ENCODE assay signal across 8 cellular contexts in genomic region chr2:208254118-208254870, GRCh38. TPM values are rescaled to one million over a fixed set of nuclear protein-coding genes. Genes with fewer than 3 reads are reported as not detected.
DNase-seq lines count a peak whose midpoint lies in the region; ATAC-seq, FAIRE-seq and TF ChIP-seq lines count a peak whose summit lies in the region.

No MANE protein-coding gene starts in this region.

- peaks cover 0 to 42% of the 10 kb centered on the region in 2 experiments for H3K36me3 ChIP-seq in mesenchymal stem cell (ENCODE audit: control insufficient read depth in 1 of 2, insufficient read depth in 2 of 2, low read depth in 1 of 2, low read length in 2 of 2)

- no peaks in the 10 kb centered on the region for H3K27me3 ChIP-seq in mesenchymal stem cell (ENCODE audit: control insufficient read depth in 1 of 2, insufficient read depth in 1 of 2, low read length in 2 of 2)

- TF ChIP-seq CTCF in C4-2B (conservative IDR thresholded peaks at IDR 0.05), result peak; percentile 73
- peak; percentile 69 for TF ChIP-seq CTCF in activated CD8-positive, alpha-beta T cell treated with anti-CD3 and anti-CD28 coated beads for 36 hours (IDR thresholded peaks at IDR 0.05)

- no peaks in the 10 kb centered on the region for H3K9me3 ChIP-seq in mesenchymal stem cell (ENCODE audit: control insufficient read depth, low read length)

- no peak overlapping the region for H2BK5ac ChIP-seq in mesenchymal stem cell (ENCODE audit: low read depth, low read length, poor library complexity, severe bottlenecking)

- H3K27ac Mint-ChIP-seq in activated CD8-positive, alpha-beta T cell treated with anti-CD3 and anti-CD28 coated beads for 36 hours, result peak overlapping the region; percentile 79

- H3K36me3 Mint-ChIP-seq in activated CD8-positive, alpha-beta T cell treated with anti-CD3 and anti-CD28 coated beads for 36 hours (ENCODE audit: low read depth), result peaks cover 13% of the 10 kb centered on the region

- H3K9ac ChIP-seq in mesenchymal stem cell (ENCODE audit: low read length), result peak overlapping the region; percentile 87

- H3K18ac ChIP-seq in mesenchymal stem cell (ENCODE audit: low read depth in 1 of 2, low read length in 2 of 2), result peak overlapping the region; percentile 6 to 58

- H2AK5ac ChIP-seq in mesenchymal stem cell (ENCODE audit: low read length, severe bottlenecking), result no peak overlapping the region

- peak overlapping the region; percentile 0 to 6 for H3K4ac ChIP-seq in mesenchymal stem cell (ENCODE audit: low read depth in 1 of 2, low read length in 2 of 2)

- POLR2A ChIA-PET in activated CD8-positive, alpha-beta T cell treated with anti-CD3 and anti-CD28 coated beads for 36 hours (lab: Charles Lee), result interaction anchor here (0.7 to 1.2 kb wide), 2 partner anchors 10 to 12 kb away, joined by 3 to 8 read pairs; partner anchors contain the start of gene PIKFYVE

- H3K4me2 ChIP-seq in mesenchymal stem cell (ENCODE audit: low read length, poor library complexity, severe bottlenecking), result peak overlapping the region; percentile 88

- no peak overlapping the region for H3K14ac ChIP-seq in mesenchymal stem cell (ENCODE audit: low read length in 2 of 2)

- H3K79me1 ChIP-seq in mesenchymal stem cell (replicated peaks; ENCODE audit: low read length, poor library complexity, severe bottlenecking), result peaks cover 15% of the 10 kb centered on the region

- FAIRE-seq in GM19239 (lab: Jason Lieb, UNC), result peak; percentile 88

- H2AFZ ChIP-seq in mesenchymal stem cell (ENCODE audit: low read depth, low read length), result peak overlapping the region; percentile 91

- H3K4me1 Mint-ChIP-seq in activated CD8-positive, alpha-beta T cell treated with anti-CD3 and anti-CD28 coated beads for 36 hours (ENCODE audit: low read depth), result peaks cover 20% of the 10 kb centered on the region

- DNase-seq in GM19239 (ENCODE audit: insufficient read length, low spot score), result peak; percentile 72
- peak; percentile 87 for DNase-seq in NCI-H748 (lab: John Stamatoyannopoulos, UW; ENCODE audit: unreplicated experiment)
- DNase-seq in activated CD8-positive, alpha-beta T cell treated with anti-CD3 and anti-CD28 coated beads for 36 hours, result peak; percentile 88
- DNase-seq in effector CD8-positive, alpha-beta T cell (lab: John Stamatoyannopoulos, UW), result peak; percentile 77
- DNase-seq in mesenchymal stem cell, result peak; percentile 86
- DNase-seq in stimulated activated CD8-positive, alpha-beta memory T cell treated with anti-CD3 and anti-CD28 coated beads, Interleukin-12 subunit alpha, Interleukin-12 subunit beta, amount 100 ng/mL, for 24 hours (ENCODE audit: extremely low read depth), result peak; percentile 54

- no peaks in the 10 kb centered on the region for H3K9me3 Mint-ChIP-seq in activated CD8-positive, alpha-beta T cell treated with anti-CD3 and anti-CD28 coated beads for 36 hours

- H3K27ac ChIP-seq in C4-2B (peak overlapping the region; percentile 93), mesenchymal stem cell (ENCODE audit: low read length, poor library complexity, severe bottlenecking) (peak overlapping the region; percentile 15)

- H3K4me3 ChIP-seq in mesenchymal stem cell (ENCODE audit: insufficient read depth in 1 of 2, low read depth in 1 of 2, low read length in 2 of 2), result peak overlapping the region; percentile 62 to 98

- H3K4me1 ChIP-seq in mesenchymal stem cell (ENCODE audit: control insufficient read depth, insufficient read depth, low read depth, low read length), result peaks cover 2% of the 10 kb centered on the region

- H2BK15ac ChIP-seq in mesenchymal stem cell (ENCODE audit: low read depth, poor library complexity, severe bottlenecking), result no peak overlapping the region

- no peaks in the 10 kb centered on the region for H3K27me3 Mint-ChIP-seq in activated CD8-positive, alpha-beta T cell treated with anti-CD3 and anti-CD28 coated beads for 36 hours

- no peak overlapping the region for H4K8ac ChIP-seq in mesenchymal stem cell (ENCODE audit: low read length)

- CTCF ChIA-PET in activated CD8-positive, alpha-beta T cell treated with anti-CD3 and anti-CD28 coated beads for 36 hours (lab: Charles Lee), result interaction anchor here (0.9 to 7.3 kb wide), 14 partner anchors 8 to 184 kb away, joined by 3 to 77 read pairs (median 5); partner anchors contain the start of gene PIKFYVE

- H3K23ac ChIP-seq in mesenchymal stem cell (ENCODE audit: low read length in 2 of 2), result peak overlapping the region in 1 of 2 experiments; percentile 3

- intact Hi-C loops in activated CD8-positive, alpha-beta T cell treated with anti-CD3 and anti-CD28 coated beads for 36 hours (cut with micrococcal nuclease), result loop anchor here (2.0 kb wide), 1 partner anchor 79 kb away; no protein-coding TSS in a partner anchor

- peak overlapping the region; percentile 95 for H3K4me3 Mint-ChIP-seq in activated CD8-positive, alpha-beta T cell treated with anti-CD3 and anti-CD28 coated beads for 36 hours

- under 1% methylated on average over 36 of the region's 36 CpGs for WGBS in mesenchymal stem cell

- H2BK12ac ChIP-seq in mesenchymal stem cell (ENCODE audit: low read length in 2 of 2), result no peak overlapping the region

- peak; percentile 80 for ATAC-seq in HG03439 (IDR thresholded peaks at IDR 0.05; ENCODE audit: unreplicated experiment)
- ATAC-seq in activated CD8-positive, alpha-beta T cell treated with anti-CD3 and anti-CD28 coated beads for 36 hours, result peak; percentile 74

- H4K91ac ChIP-seq in mesenchymal stem cell (ENCODE audit: low read length), result peak overlapping the region; percentile 52

- no peak overlapping the region for H2BK120ac ChIP-seq in mesenchymal stem cell (ENCODE audit: low read depth, low read length)

RNA-seq across cellular contexts. Expression of gene IDH1, which starts 0.6 kb away (rescaled TPM):
- 10 to 100 TPM; 19.0 to 19.7 TPM for total RNA-seq in activated CD8-positive, alpha-beta T cell treated with anti-CD3 and anti-CD28 coated beads for 36 hours
- polyA plus RNA-seq in mesenchymal stem cell (2013, experiment 1 of 2), result 179 TPM
- polyA plus RNA-seq in mesenchymal stem cell (2013, experiment 2 of 2), result 184 TPM

RNA-seq across cellular contexts. Expression of gene PIKFYVE, which starts 11.8 kb away (rescaled TPM):
- 10 to 100 TPM; 16.4 to 16.9 TPM for total RNA-seq in activated CD8-positive, alpha-beta T cell treated with anti-CD3 and anti-CD28 coated beads for 36 hours
- 14.9 TPM for polyA plus RNA-seq in mesenchymal stem cell (2013, experiment 1 of 2)
- polyA plus RNA-seq in mesenchymal stem cell (2013, experiment 2 of 2), result 13.8 TPM

Comparison
In these comparisons a context has a peak if more than half of its experiments do, and no peak if none do; other contexts are left out.
1. Peak in every context shown above with its lines: DNase-seq, ATAC-seq, H3K4me3 ChIP-seq and H3K27ac ChIP-seq.